Comparison of ENCODE assay signal across 18 cellular contexts in genomic region chr7:52270301-52270700, GRCh38.
A peak's percentile ranks its signal among the peaks of the same experiment; 100 is the strongest.
DNase-seq lines count a peak whose midpoint lies in the region; ATAC-seq, FAIRE-seq and TF ChIP-seq lines count a peak whose summit lies in the region.
"Had no signal": no experiment of that assay in that cellular context is flagged by ENCODE, and none has a peak within 500 bp of the region (broad histone marks: within the 10 kb centered on the region; RNA-seq: fewer than 3 reads in every experiment).

No MANE protein-coding gene starts in this region.

- no peaks in the 10 kb centered on the region for H3F3A ChIP-seq in PC-3 (ENCODE audit: low read length, unreplicated experiment)

- H3K36me3 ChIP-seq in PC-3 (ENCODE audit: low read depth, low read length) (no peaks in the 10 kb centered on the region), H1 (ENCODE audit: control insufficient read depth in 2 of 4, insufficient read depth in 4 of 4, low read length in 3 of 4) (no peaks in the 10 kb centered on the region), neuronal stem cell (replicated peaks in 1 of 2; ENCODE audit: control insufficient read depth in 2 of 2, insufficient read depth in 2 of 2, low read length in 2 of 2) (no peaks in the 10 kb centered on the region)
- H3K36me3 ChIP-seq: BE2C, HAP-1 had no signal

- peaks cover 10% of the 10 kb centered on the region for H3K4me1 ChIP-seq in PC-3 (ENCODE audit: insufficient read depth, low read length)
- H3K4me1 ChIP-seq in H1 (replicated peaks in 1 of 4; ENCODE audit: control insufficient read depth in 3 of 4, insufficient read depth in 4 of 4, low read length in 3 of 4), result no peaks in the 10 kb centered on the region
- peaks cover 0 to 7% of the 10 kb centered on the region in 2 donors for H3K4me1 ChIP-seq in neuronal stem cell (ENCODE audit: control insufficient read depth in 2 of 2, insufficient read depth in 1 of 2, low read depth in 1 of 2, low read length in 2 of 2)
- H3K4me1 ChIP-seq: A549, HAP-1 had no signal

- no peak for TF ChIP-seq EP300 in H1 (IDR thresholded peaks at IDR 0.05; ENCODE audit: borderline replicate concordance in 1 of 2, low read depth in 2 of 2, low read length in 2 of 2)

- H2BK20ac ChIP-seq in H1 (ENCODE audit: low read length), result no peak overlapping the region

- POLR2A ChIA-PET in PC-3 (lab: Charles Lee; ENCODE audit: unreplicated experiment) (no interaction called here), H1 (lab: Charles Lee; ENCODE audit: partially characterized antibody) (no interaction called here)

- H2BK120ac ChIP-seq in H1 (replicated peaks; ENCODE audit: low read depth, low read length) (no peak overlapping the region), neuronal stem cell (ENCODE audit: low read depth, low read length) (no peak overlapping the region)

- H3K9ac ChIP-seq in PC-3 (ENCODE audit: low read length) (no peak overlapping the region), H1 (replicated peaks in 1 of 4; ENCODE audit: extremely low read depth in 1 of 4, low read depth in 3 of 4, low read length in 3 of 4) (no peak overlapping the region), neuronal stem cell (ENCODE audit: low read depth, low read length, poor library complexity) (no peak overlapping the region)

- no peaks in the 10 kb centered on the region for H4K20me1 ChIP-seq in PC-3 (ENCODE audit: low read length)
- H4K20me1 ChIP-seq in H1 (replicated peaks in 1 of 2; ENCODE audit: control insufficient read depth in 1 of 2, insufficient read depth in 2 of 2, low read length in 2 of 2), result no peaks in the 10 kb centered on the region

- no peaks in the 10 kb centered on the region for H3K79me1 ChIP-seq in H1 (ENCODE audit: low read depth, low read length)
- no peaks in the 10 kb centered on the region for H3K79me1 ChIP-seq in neuronal stem cell (ENCODE audit: low read depth, low read length)

- ATAC-seq in PC-3, result peak; percentile 83
- no peak for ATAC-seq in stimulated activated naive CD8-positive, alpha-beta T cell treated with anti-CD3 and anti-CD28 coated beads, Interleukin-15, amount 100 ng/mL, for 72 hours
- ATAC-seq: A549, HepG2 had no signal

- no peak overlapping the region for H3K4me3 Mint-ChIP-seq in stimulated activated naive CD8-positive, alpha-beta T cell treated with anti-CD3 and anti-CD28 coated beads, Interleukin-15, amount 100 ng/mL, for 72 hours
- H3K4me3 Mint-ChIP-seq: CD4-positive, alpha-beta memory T cell had no signal

- WGBS in H1 (ENCODE audit: extremely low coverage in 1 of 2, insufficient coverage in 1 of 2, insufficient read length in 1 of 2, insufficient replicate concordance in 2 of 2, low coverage in 1 of 2, low lambda C conversion rate in 2 of 2, missing lambda C conversion rate in 1 of 2), 2 experiments, result 93% methylated on average over 3 of the region's 3 CpGs; no CpG with 5 or more reads in 1 of the 2 experiments
- WGBS in neuronal stem cell (ENCODE audit: extremely low coverage in 2 of 2, insufficient read length in 2 of 2, insufficient replicate concordance in 1 of 2), 2 donors, result no CpG with 5 or more reads among the region's 3 CpGs

- H3K18ac ChIP-seq in H1 (ENCODE audit: extremely low read depth, low read length) (no peak overlapping the region), neuronal stem cell (ENCODE audit: low read length) (no peak overlapping the region)

- H3K4ac ChIP-seq in H1 (replicated peaks; ENCODE audit: insufficient read length, low read depth, low read length) (no peak overlapping the region), neuronal stem cell (ENCODE audit: low read length) (no peak overlapping the region)

- no peak overlapping the region for H3K4me3 ChIP-seq in PC-3 (ENCODE audit: low read length)
- H3K4me3 ChIP-seq in H1 (ENCODE audit: extremely low read depth in 1 of 4, insufficient read depth in 2 of 4, low read depth in 3 of 4, low read length in 4 of 4), result no peak overlapping the region
- no peak overlapping the region for H3K4me3 ChIP-seq in neuronal stem cell (ENCODE audit: low read length in 2 of 2)
- H3K4me3 ChIP-seq: A549, HAP-1 had no signal

- no peaks in the 10 kb centered on the region for H3K9me3 Mint-ChIP-seq in stimulated activated naive CD8-positive, alpha-beta T cell treated with anti-CD3 and anti-CD28 coated beads, Interleukin-15, amount 100 ng/mL, for 72 hours

- H3K14ac ChIP-seq in H1 (ENCODE audit: insufficient read length) (no peak overlapping the region), neuronal stem cell (ENCODE audit: low read length) (no peak overlapping the region)

- no peaks in the 10 kb centered on the region for H3K9me2 ChIP-seq in PC-3 (replicated peaks; ENCODE audit: low read length)

- CTCF ChIA-PET in PC-3 (lab: Charles Lee), result no interaction called here
- CTCF ChIA-PET in H1 (lab: Charles Lee; ENCODE audit: partially characterized antibody), result interaction anchor here (1.1 kb wide), 1 partner anchor 11 kb away, joined by 4 read pairs; no protein-coding TSS in a partner anchor

- peak; percentile 40 for DNase-seq in LHCN-M2 (ENCODE audit: low read depth)
- peak; percentile 23 for DNase-seq in PC-3
- DNase-seq in H1 (ENCODE audit: low read depth in 1 of 2, low spot score in 2 of 2), result no peak
- no peak for DNase-seq in neuronal stem cell (ENCODE audit: low spot score)
- DNase-seq in stimulated activated naive CD8-positive, alpha-beta T cell treated with anti-CD3 and anti-CD28 coated beads, Interleukin-15, amount 100 ng/mL, for 72 hours, result no peak
- DNase-seq in activated CD8-positive, alpha-beta memory T cell treated with anti-CD3 and anti-CD28 coated beads, Interleukin-2, amount 50 U/mL, for 48 hours, result no peak
- DNase-seq in NCI-H1092 (lab: John Stamatoyannopoulos, UW), result no peak
- no peak for DNase-seq in NCI-H146 (lab: John Stamatoyannopoulos, UW)
- DNase-seq: BE2C; CD4-positive, alpha-beta memory T cell; DMS79; GOT3 had no signal

- H4K91ac ChIP-seq in H1 (replicated peaks; ENCODE audit: insufficient read length, low read length), result no peak overlapping the region
- H4K91ac ChIP-seq in neuronal stem cell (ENCODE audit: low read depth, low read length, poor library complexity), result no peak overlapping the region

- H2BK12ac ChIP-seq in H1 (ENCODE audit: low read depth, low read length) (no peak overlapping the region), neuronal stem cell (ENCODE audit: low read length) (no peak overlapping the region)

- no peaks in the 10 kb centered on the region for H3K9me3 ChIP-seq in PC-3 (ENCODE audit: low read length)
- H3K9me3 ChIP-seq in H1 (ENCODE audit: insufficient read depth in 2 of 2, low read depth in 1 of 2, low read length in 1 of 2), result peaks cover 0 to 9% of the 10 kb centered on the region in 2 experiments; a peak in 1 of 4 replicates
- H3K9me3 ChIP-seq in neuronal stem cell (replicated peaks in 1 of 2; ENCODE audit: control insufficient read depth in 2 of 2, insufficient read depth in 1 of 2, low read depth in 1 of 2, low read length in 2 of 2), result peaks cover 0 to 7% of the 10 kb centered on the region in 2 donors
- H3K9me3 ChIP-seq: A549, BE2C, HAP-1 had no signal

- no peak for TF ChIP-seq RAD21 in H1 (IDR thresholded peaks at IDR 0.05 in 1 of 2, conservative IDR thresholded peaks at IDR 0.05 in 1 of 2; ENCODE audit: low read depth in 2 of 2, low read length in 2 of 2)

- H4K8ac ChIP-seq in H1 (ENCODE audit: extremely low read depth, insufficient read depth, low read length), result no peak overlapping the region
- H4K8ac ChIP-seq in neuronal stem cell (ENCODE audit: low read depth, low read length), result no peak overlapping the region

- H3K27me3 ChIP-seq in PC-3 (ENCODE audit: low read length) (no peaks in the 10 kb centered on the region), H1 (replicated peaks in 1 of 4; ENCODE audit: control insufficient read depth in 3 of 4, extremely low read depth in 1 of 4, insufficient read depth in 3 of 4, low read length in 3 of 4) (no peaks in the 10 kb centered on the region), neuronal stem cell (ENCODE audit: control insufficient read depth in 3 of 3, insufficient read depth in 3 of 3, low read depth in 1 of 3, low read length in 3 of 3) (no peaks in the 10 kb centered on the region)
- H3K27me3 ChIP-seq: BE2C had no signal

- H2AK5ac ChIP-seq in H1 (ENCODE audit: low read depth, low read length), result no peak overlapping the region
- no peak overlapping the region for H2AK5ac ChIP-seq in neuronal stem cell (ENCODE audit: low read depth, low read length)

- FAIRE-seq in H1 (lab: Jason Lieb, UNC), result no peak
- FAIRE-seq: A549, GM12891, HepG2, HTR-8/SVneo had no signal

- peak overlapping the region; percentile 55; the same call in 1 of the 2 replicates for H3K27ac ChIP-seq in PC-3 (ENCODE audit: low read length)
- no peak overlapping the region for H3K27ac ChIP-seq in H1 (ENCODE audit: low read depth, low read length)
- H3K27ac ChIP-seq in neuronal stem cell (replicated peaks; ENCODE audit: low read length), result no peak overlapping the region
- H3K27ac ChIP-seq: A549, C4-2B had no signal

- H3K23me2 ChIP-seq in H1 (ENCODE audit: low read depth, low read length), result no peaks in the 10 kb centered on the region

- H3K27ac Mint-ChIP-seq in stimulated activated naive CD8-positive, alpha-beta T cell treated with anti-CD3 and anti-CD28 coated beads, Interleukin-15, amount 100 ng/mL, for 72 hours, result no peak overlapping the region
- H3K27ac Mint-ChIP-seq: CD4-positive, alpha-beta memory T cell had no signal

- H3K4me1 Mint-ChIP-seq in stimulated activated naive CD8-positive, alpha-beta T cell treated with anti-CD3 and anti-CD28 coated beads, Interleukin-15, amount 100 ng/mL, for 72 hours, result no peaks in the 10 kb centered on the region

- H3K23ac ChIP-seq in H1 (ENCODE audit: insufficient read length) (no peak overlapping the region), neuronal stem cell (ENCODE audit: low read depth, low read length, poor library complexity) (no peak overlapping the region)

- no peaks in the 10 kb centered on the region for H3K79me2 ChIP-seq in PC-3 (ENCODE audit: low read length)
- no peaks in the 10 kb centered on the region for H3K79me2 ChIP-seq in H1 (ENCODE audit: control insufficient read depth in 1 of 2, insufficient read depth in 2 of 2, low read length in 2 of 2)

- H3K4me2 ChIP-seq in PC-3 (ENCODE audit: low read length), result no peak overlapping the region; the same call in 1 of the 2 replicates
- no peak overlapping the region for H3K4me2 ChIP-seq in H1 (ENCODE audit: insufficient read depth in 1 of 2, low read depth in 2 of 2, low read length in 2 of 2)
- H3K4me2 ChIP-seq in neuronal stem cell (ENCODE audit: insufficient read depth, low read length, poor library complexity, severe bottlenecking), result no peak overlapping the region
- H3K4me2 ChIP-seq: A549 had no signal

- H3K27me3 Mint-ChIP-seq in stimulated activated naive CD8-positive, alpha-beta T cell treated with anti-CD3 and anti-CD28 coated beads, Interleukin-15, amount 100 ng/mL, for 72 hours, result no peaks in the 10 kb centered on the region
- H3K27me3 Mint-ChIP-seq: CD4-positive, alpha-beta memory T cell had no signal

- TF ChIP-seq CTCF in PC-3 (conservative IDR thresholded peaks at IDR 0.05; ENCODE audit: low read depth, low read length) (no peak), H1 (IDR thresholded peaks at IDR 0.05; ENCODE audit: control extremely low read depth in 1 of 3, insufficient read depth in 1 of 3, low read depth in 1 of 3, low read length in 3 of 3) (no peak)

- H2BK5ac ChIP-seq in H1 (ENCODE audit: low read depth, low read length) (no peak overlapping the region), neuronal stem cell (ENCODE audit: low read length) (no peak overlapping the region)

- no peak for TF ChIP-seq POLR2A in H1 (IDR thresholded peaks at IDR 0.05; ENCODE audit: control extremely low read depth in 1 of 2, low read depth in 2 of 2, low read length in 2 of 2)

- no peak overlapping the region for H2AFZ ChIP-seq in PC-3 (ENCODE audit: low read length)
- H2AFZ ChIP-seq in H1 (ENCODE audit: low read length), result 0 out of 2 replicates have a peak overlapping the region, but pooled peaks have one; percentile 9
- peak overlapping the region; percentile 50 for H2AFZ ChIP-seq in neuronal stem cell (ENCODE audit: low read length)

- intact Hi-C loops in PC-3 (cut with micrococcal nuclease), result no loop called here

- no peak overlapping the region for H2BK15ac ChIP-seq in H1 (ENCODE audit: low read length)
- no peak overlapping the region for H2BK15ac ChIP-seq in neuronal stem cell (ENCODE audit: low read length)

- BruUV-seq in PC-3 (replicated peaks; lab: Mats Ljungman, UMichigan), result no TSS peak

- no peak overlapping the region for H3K56ac ChIP-seq in H1 (replicated peaks; ENCODE audit: insufficient read length, low read depth, low read length)

- H4K5ac ChIP-seq in H1 (ENCODE audit: insufficient read length, low read depth, low read length), result no peak overlapping the region

Comparison
In these comparisons a context has a peak if more than half of its experiments do, and no peak if none do; other contexts are left out.
1. DNase-seq: peak in LHCN-M2 (single experiment) and PC-3 (single experiment); none in H1 (0 of 2), neuronal stem cell (single experiment), stimulated activated naive CD8-positive, alpha-beta T cell treated with anti-CD3 and anti-CD28 coated beads, Interleukin-15, amount 100 ng/mL, for 72 hours (0 of 2), activated CD8-positive, alpha-beta memory T cell treated with anti-CD3 and anti-CD28 coated beads, Interleukin-2, amount 50 U/mL, for 48 hours (single experiment), NCI-H1092 (single experiment) and NCI-H146 (single experiment).